1 cellular context compared by ENCODE assay signal in genomic region chr2:182715121-182715895, GRCh38.
TF ChIP-seq lines count a peak whose summit lies in the region.

No MANE protein-coding gene starts in this region.

TF ChIP-seq in H1, 55 proteins besides CTCF, POLR2A, EP300 and RAD21 (continued from another document):
- TF ChIP-seq CHD7 (IDR thresholded peaks at IDR 0.05; ENCODE audit: insufficient replicate concordance, low read length) (no peak), CBX8 (IDR thresholded peaks at IDR 0.05; ENCODE audit: borderline replicate concordance, low read depth, low read length) (no peak), ASH2L (IDR thresholded peaks at IDR 0.05; ENCODE audit: low read length) (no peak), SIX5 (IDR thresholded peaks at IDR 0.05; ENCODE audit: low read depth, low read length) (no peak), SP2 (IDR thresholded peaks at IDR 0.05; ENCODE audit: low read length) (no peak), CREB1 (IDR thresholded peaks at IDR 0.05) (no peak), YY1 (IDR thresholded peaks at IDR 0.05; ENCODE audit: low read depth, low read length) (no peak), GABPA (IDR thresholded peaks at IDR 0.05; ENCODE audit: borderline replicate concordance, insufficient read depth, low read length) (no peak), SUZ12 (IDR thresholded peaks at IDR 0.05; ENCODE audit: low read length) (no peak)
